ENCODE assay signal across 9 cellular contexts in genomic region chr6:140052757-140053729, GRCh38.
DNase-seq lines count a peak whose midpoint lies in the region; ATAC-seq, FAIRE-seq and TF ChIP-seq lines count a peak whose summit lies in the region.
"Had no signal": no experiment of that assay in that cellular context is flagged by ENCODE, and none has a peak within 500 bp of the region (broad histone marks: within the 10 kb centered on the region; RNA-seq: fewer than 3 reads in every experiment).

No MANE protein-coding gene starts in this region.

- H3K27ac ChIP-seq in adrenal gland, result peak overlapping the region in 1 of 5 donors; percentile 50
- H3K27ac ChIP-seq in spleen, result no peak overlapping the region

- H3K4me3 ChIP-seq in adrenal gland, result no peak overlapping the region
- H3K4me3 ChIP-seq in spleen, result no peak overlapping the region

- intact Hi-C loops in adrenal gland (cut with DNase I), result no loop called here
- intact Hi-C loops in spleen (cut with DNase I; ENCODE audit: low total_unique reads), result no loop called here

- no peak for TF ChIP-seq POLR2A in adrenal gland (IDR thresholded peaks at IDR 0.05)
- TF ChIP-seq POLR2A in spleen (IDR thresholded peaks at IDR 0.05), result no peak

- H3K36me3 ChIP-seq in adrenal gland (replicated peaks in 1 of 2), result no peaks in the 10 kb centered on the region
- H3K36me3 ChIP-seq in spleen, result no peaks in the 10 kb centered on the region

- peak; percentile 24 for TF ChIP-seq CTCF in D721Med (IDR thresholded peaks at IDR 0.05; ENCODE audit: insufficient read depth, missing control alignments)
- TF ChIP-seq CTCF in adrenal gland (IDR thresholded peaks at IDR 0.05), result peak in 5 of 6 experiments; percentile 4 to 28 (median 15)
- TF ChIP-seq CTCF in spleen (IDR thresholded peaks at IDR 0.05 in 8 of 11, conservative IDR thresholded peaks at IDR 0.05 in 3 of 11), result peak in 1 of 11 experiments; percentile 5

- no peak for DNase-seq in D721Med (ENCODE audit: insufficient read length, low spot score)
- DNase-seq in adrenal gland, result no peak
- DNase-seq in left kidney (ENCODE audit: low read depth, low spot score), result peak; percentile 18
- no peak for DNase-seq in activated naive CD4-positive, alpha-beta T cell treated with anti-CD3 and anti-CD28 coated beads, Interleukin-2, amount 50 U/mL, for 16 hours
- DNase-seq in spleen, result no peak
- DNase-seq: stimulated activated CD4-positive, alpha-beta T cell treated with anti-CD3 and anti-CD28 coated beads, Interleukin-4, amount 100 ng/mL, for 1 hour had no signal

- H3K4me1 ChIP-seq in adrenal gland (replicated peaks in 1 of 2), result peaks cover 0 to 13% of the 10 kb centered on the region in 2 donors
- H3K4me1 ChIP-seq in spleen, result no peaks in the 10 kb centered on the region

- H3K27me3 ChIP-seq in adrenal gland (no peaks in the 10 kb centered on the region), spleen (replicated peaks in 1 of 7) (no peaks in the 10 kb centered on the region)

- peak; percentile 51 for ATAC-seq in HG02885 (IDR thresholded peaks at IDR 0.05; ENCODE audit: poor library complexity, unreplicated experiment)
- ATAC-seq in HG03460 (IDR thresholded peaks at IDR 0.05; ENCODE audit: unreplicated experiment), result no peak
- no peak for ATAC-seq in HG02840 (IDR thresholded peaks at IDR 0.05; ENCODE audit: low FRiP score, unreplicated experiment)

- 78 to 88% (median 81%) methylated on average over 6 of the region's 6 CpGs for WGBS in adrenal gland, 4 donors
- WGBS in spleen, 5 donors, result 80 to 89% (median 88%) methylated on average over 6 of the region's 6 CpGs

- FAIRE-seq in D721Med (lab: Jason Lieb, UNC), result no peak

- H3K9me3 ChIP-seq in adrenal gland (replicated peaks in 1 of 3), result peaks cover 0 to 3% (median 0%) of the 10 kb centered on the region in 3 donors
- no peaks in the 10 kb centered on the region for H3K9me3 ChIP-seq in spleen
